In the genomic region with DNA sequence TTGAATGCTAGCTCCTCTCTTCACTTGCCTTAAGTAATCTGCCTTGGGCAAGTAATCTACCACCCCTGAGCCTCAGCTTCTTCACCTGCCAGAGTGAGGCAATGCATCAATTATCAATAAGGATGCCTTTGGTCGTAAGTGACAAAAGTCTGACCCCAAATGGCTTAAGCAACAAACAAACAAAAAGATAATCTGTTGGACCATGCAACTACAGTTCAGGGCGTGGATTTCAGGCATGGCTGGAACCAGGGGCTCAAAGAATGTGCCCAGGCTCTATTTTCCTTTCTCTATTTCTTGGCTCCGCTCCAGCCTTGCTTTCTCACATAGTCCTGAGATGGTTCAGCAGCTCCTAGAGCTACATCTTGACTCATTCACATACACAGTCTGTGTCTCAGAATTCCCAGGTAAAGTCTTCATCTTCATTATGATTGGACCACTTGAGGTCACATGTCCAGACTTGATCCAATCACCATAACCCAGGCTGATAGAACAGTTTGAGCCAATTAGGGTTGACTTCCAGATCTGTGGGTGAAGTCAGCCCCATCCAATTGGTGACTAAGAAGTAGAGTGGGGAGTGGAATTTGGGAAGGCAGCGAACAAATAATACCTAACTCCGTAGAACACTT, we compare ENCODE assay signal across 20 cellular contexts. TPM values are rescaled to one million over a fixed set of nuclear protein-coding genes. Genes with fewer than 3 reads are reported as not detected.
DNase-seq lines count a peak whose midpoint lies in the region; ATAC-seq, FAIRE-seq and TF ChIP-seq lines count a peak whose summit lies in the region.
"Had no signal": no experiment of that assay in that cellular context is flagged by ENCODE, and none has a peak within 500 bp of the region (broad histone marks: within the 10 kb centered on the region; RNA-seq: fewer than 3 reads in every experiment).

No MANE protein-coding gene starts in this region.

- TF ChIP-seq POLR2A in A549 (IDR thresholded peaks at IDR 0.05; ENCODE audit: low read length) (no peak), vagina (IDR thresholded peaks at IDR 0.05) (no peak)

- no peak overlapping the region for H3K4me3 Mint-ChIP-seq in activated T-helper 2 cell treated with anti-CD3 and anti-CD28 coated beads, Interferon-gamma antibody, Interleukin-2, Interleukin-4, amounts not matched to agents 10 μg/mL and 5 μg/mL and 100 μg/mL, durations not matched to agents 14 hours and 24 hours and 36 hours (ENCODE audit: low read depth)

- FAIRE-seq in A549 (lab: Jason Lieb, UNC): no peak
- FAIRE-seq: A204.1 had no signal

- POLR2A ChIA-PET in A549 (lab: Yijun Ruan, JAX): no interaction called here

- no peak overlapping the region for H3K4me3 ChIP-seq in A549
- H3K4me3 ChIP-seq in epithelial cell of proximal tubule (ENCODE audit: low read depth, low read length): no peak overlapping the region
- no peak overlapping the region for H3K4me3 ChIP-seq in vagina
- H3K4me3 ChIP-seq: HAP-1, SJCRH30 had no signal

- ATAC-seq in A549 (no peak), GM18502 (IDR thresholded peaks at IDR 0.05; ENCODE audit: poor library complexity, unreplicated experiment) (no peak)

- H3K27ac ChIP-seq in A549 (no peak overlapping the region), vagina (no peak overlapping the region)
- H3K27ac ChIP-seq: C4-2B, SJCRH30 had no signal

- TF ChIP-seq CTCF in A549 (IDR thresholded peaks at IDR 0.05): no peak
- TF ChIP-seq CTCF in epithelial cell of proximal tubule (conservative IDR thresholded peaks at IDR 0.05; ENCODE audit: low read depth, low read length): no peak
- no peak for TF ChIP-seq CTCF in vagina (IDR thresholded peaks at IDR 0.05)

- no peaks in the 10 kb centered on the region for H3K36me3 ChIP-seq in vagina
- H3K36me3 ChIP-seq: HAP-1, SJCRH30 had no signal

- 11% methylated on average over 5 of the region's 5 CpGs for WGBS in A549 (ENCODE audit: missing lambda C conversion rate)

- TF ChIP-seq RAD21 in A549 (conservative IDR thresholded peaks at IDR 0.05 in 1 of 2, IDR thresholded peaks at IDR 0.05 in 1 of 2): no peak
- no peak for TF ChIP-seq RAD21 in Ishikawa (IDR thresholded peaks at IDR 0.05; ENCODE audit: low read depth)

- H3K27ac Mint-ChIP-seq in activated T-helper 2 cell treated with anti-CD3 and anti-CD28 coated beads, Interferon-gamma antibody, Interleukin-2, Interleukin-4, amounts not matched to agents 10 μg/mL and 5 μg/mL and 100 μg/mL, durations not matched to agents 14 hours and 24 hours and 36 hours: no peak overlapping the region

- H3K36me3 Mint-ChIP-seq in activated T-helper 2 cell treated with anti-CD3 and anti-CD28 coated beads, Interferon-gamma antibody, Interleukin-2, Interleukin-4, amounts not matched to agents 10 μg/mL and 5 μg/mL and 100 μg/mL, durations not matched to agents 14 hours and 24 hours and 36 hours (ENCODE audit: low read depth): no peaks in the 10 kb centered on the region

- peaks cover 9% of the 10 kb centered on the region for H3K4me1 Mint-ChIP-seq in activated T-helper 2 cell treated with anti-CD3 and anti-CD28 coated beads, Interferon-gamma antibody, Interleukin-2, Interleukin-4, amounts not matched to agents 10 μg/mL and 5 μg/mL and 100 μg/mL, durations not matched to agents 14 hours and 24 hours and 36 hours (ENCODE audit: low read depth)

- intact Hi-C loops in vagina (cut with DNase I): no loop called here
- intact Hi-C loops in activated T-helper 2 cell treated with anti-CD3 and anti-CD28 coated beads, Interferon-gamma antibody, Interleukin-2, Interleukin-4, amounts not matched to agents 10 μg/mL and 5 μg/mL and 100 μg/mL, durations not matched to agents 14 hours and 24 hours and 36 hours (cut with micrococcal nuclease): loop anchor here (10.0 kb wide), 1 partner anchor 80 kb away; no protein-coding TSS in a partner anchor

- DNase-seq in A549 (ENCODE audit: low read depth in 1 of 2, low spot score in 1 of 2) (peak in 1 of 2 experiments; percentile 10), SW480 (ENCODE audit: low spot score) (peak; percentile 8), epithelial cell of proximal tubule (ENCODE audit: low read depth) (peak; percentile 3), vagina (ENCODE audit: extremely low spot score in 2 of 2) (no peak)
- DNase-seq in activated T-helper 2 cell treated with anti-CD3 and anti-CD28 coated beads, Interferon-gamma antibody, Interleukin-2, Interleukin-4, amounts not matched to agents 10 μg/mL and 5 μg/mL and 100 μg/mL, durations not matched to agents 14 hours and 24 hours and 36 hours (ENCODE audit: low spot score): no peak
- no peak for DNase-seq in stimulated activated CD4-positive, alpha-beta T cell treated with anti-CD3 and anti-CD28 coated beads, Interleukin-2, amount 100 ng/mL, for 24 hours
- DNase-seq: DMS153, NCI-H1105, NCI-H187 treated with DMSO at 0.1 percent for 48 hours, NCI-H2171 treated with DMSO at 0.1 percent for 48 hours, NCI-H748 treated with DMSO at 0.1 percent for 48 hours, OCI-M1, SJCRH30 had no signal

- no peaks in the 10 kb centered on the region for H3K4me1 ChIP-seq in A549
- H3K4me1 ChIP-seq in vagina: no peaks in the 10 kb centered on the region
- H3K4me1 ChIP-seq: HAP-1, SJCRH30 had no signal

- no peaks in the 10 kb centered on the region for H3K27me3 ChIP-seq in vagina
- H3K27me3 ChIP-seq: SJCRH30 had no signal

- peaks cover 6% of the 10 kb centered on the region for H3K9me3 Mint-ChIP-seq in activated T-helper 2 cell treated with anti-CD3 and anti-CD28 coated beads, Interferon-gamma antibody, Interleukin-2, Interleukin-4, amounts not matched to agents 10 μg/mL and 5 μg/mL and 100 μg/mL, durations not matched to agents 14 hours and 24 hours and 36 hours

- peaks cover 6% of the 10 kb centered on the region; the same call in 1 of the 3 replicates for H3K9me3 ChIP-seq in A549
- no peaks in the 10 kb centered on the region for H3K9me3 ChIP-seq in vagina
- H3K9me3 ChIP-seq: HAP-1, SJCRH30 had no signal

- H3K4me2 ChIP-seq in A549: no peak overlapping the region

- no peak for TF ChIP-seq EP300 in A549 (IDR thresholded peaks at IDR 0.05)
- TF ChIP-seq EP300 in Ishikawa (IDR thresholded peaks at IDR 0.05; ENCODE audit: borderline replicate concordance): no peak

- CTCF ChIA-PET in A549 (lab: Yijun Ruan, JAX): interaction anchor here (0.9 to 1.6 kb wide), 2 partner anchors 53 to 74 kb away, joined by 3 read pairs; no protein-coding TSS in a partner anchor

- peaks cover 4% of the 10 kb centered on the region for H3K27me3 Mint-ChIP-seq in activated T-helper 2 cell treated with anti-CD3 and anti-CD28 coated beads, Interferon-gamma antibody, Interleukin-2, Interleukin-4, amounts not matched to agents 10 μg/mL and 5 μg/mL and 100 μg/mL, durations not matched to agents 14 hours and 24 hours and 36 hours (ENCODE audit: low read depth)

TF ChIP-seq in A549, 52 proteins besides CTCF, POLR2A, EP300 and RAD21:
- no peak for TF ChIP-seq MYC (IDR thresholded peaks at IDR 0.05; ENCODE audit: borderline replicate concordance, low read length)
- TF ChIP-seq CBX8 (IDR thresholded peaks at IDR 0.05): no peak
- TF ChIP-seq HES2 (IDR thresholded peaks at IDR 0.05): no peak
- TF ChIP-seq, protein P1, sequence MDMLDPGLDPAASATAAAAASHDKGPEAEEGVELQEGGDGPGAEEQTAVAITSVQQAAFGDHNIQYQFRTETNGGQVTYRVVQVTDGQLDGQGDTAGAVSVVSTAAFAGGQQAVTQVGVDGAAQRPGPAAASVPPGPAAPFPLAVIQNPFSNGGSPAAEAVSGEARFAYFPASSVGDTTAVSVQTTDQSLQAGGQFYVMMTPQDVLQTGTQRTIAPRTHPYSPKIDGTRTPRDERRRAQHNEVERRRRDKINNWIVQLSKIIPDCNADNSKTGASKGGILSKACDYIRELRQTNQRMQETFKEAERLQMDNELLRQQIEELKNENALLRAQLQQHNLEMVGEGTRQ (IDR thresholded peaks at IDR 0.05): peak; percentile 29; the same call in 1 of the 2 replicates

TF ChIP-seq in Ishikawa, 13 proteins besides CTCF, POLR2A, EP300 and RAD21:
- TF ChIP-seq TAF1 (IDR thresholded peaks at IDR 0.05; ENCODE audit: low read depth) (no peak), USF1 (IDR thresholded peaks at IDR 0.05) (peak; percentile 69)

RNA-seq across cellular contexts. Expression of gene ACSBG2, which starts 29.6 kb away (rescaled TPM):
- polyA plus RNA-seq in A549 (2011; rRNA removed): not detected in 2 replicates
- polyA plus RNA-seq in A549 (2012; cell fraction: cytosol; rRNA removed): not detected in 2 replicates
- polyA plus RNA-seq in A549 (2012; cell fraction: nucleus; rRNA removed): not detected in 2 replicates
- polyA plus RNA-seq in A549 (2017; fragmentation: RNase III; extraction: RNeasy Plus Mini Kit Qiagen cat#74134 plus additional on column Dnase treatment): not detected in 3 replicates
- polyA minus RNA-seq in A549 (2011; rRNA and poly(A)+ RNA removed): not detected in 2 replicates
- total RNA-seq in epithelial cell of proximal tubule: not detected in 2 replicates
- total RNA-seq in vagina: not detected
- not detected in 2 replicates for total RNA-seq in activated T-helper 2 cell treated with anti-CD3 and anti-CD28 coated beads, Interferon-gamma antibody, Interleukin-2, Interleukin-4, amounts not matched to agents 10 μg/mL and 5 μg/mL and 100 μg/mL, durations not matched to agents 14 hours and 24 hours and 36 hours
- total RNA-seq: HT1080, NCI-H460, SJCRH30 had no signal

RNA-seq across cellular contexts. Expression of gene RFX2, which starts 54.7 kb away (rescaled TPM):
- polyA plus RNA-seq in A549 (2011; rRNA removed) (3.9 and 4.0 TPM in 2 replicates), A549 (2017; fragmentation: RNase III; extraction: RNeasy Plus Mini Kit Qiagen cat#74134 plus additional on column Dnase treatment) (3.7 to 4.9 TPM (median 4.3 TPM) in 3 replicates)
- 6.9 and 8.4 TPM in 2 replicates for polyA plus RNA-seq in A549 (2012; cell fraction: cytosol; rRNA removed)
- polyA plus RNA-seq in A549 (2012; cell fraction: nucleus; rRNA removed): 14.7 and 16.9 TPM in 2 replicates
- polyA minus RNA-seq in A549 (2011; rRNA and poly(A)+ RNA removed): 9.3 and 14.3 TPM in 2 replicates
- total RNA-seq in epithelial cell of proximal tubule (2.6 and 4.2 TPM in 2 replicates), vagina (12.0 TPM)
- total RNA-seq in activated T-helper 2 cell treated with anti-CD3 and anti-CD28 coated beads, Interferon-gamma antibody, Interleukin-2, Interleukin-4, amounts not matched to agents 10 μg/mL and 5 μg/mL and 100 μg/mL, durations not matched to agents 14 hours and 24 hours and 36 hours: 8.7 and 12.5 TPM in 2 replicates

Comparison
In these comparisons a context has a peak if more than half of its experiments do, and no peak if none do; other contexts are left out.
1. DNase-seq: peak in SW480 (single experiment) and epithelial cell of proximal tubule (single experiment); none in vagina (0 of 2), activated T-helper 2 cell treated with anti-CD3 and anti-CD28 coated beads, Interferon-gamma antibody, Interleukin-2, Interleukin-4, amounts not matched to agents 10 μg/mL and 5 μg/mL and 100 μg/mL, durations not matched to agents 14 hours and 24 hours and 36 hours (single experiment) and stimulated activated CD4-positive, alpha-beta T cell treated with anti-CD3 and anti-CD28 coated beads, Interleukin-2, amount 100 ng/mL, for 24 hours (0 of 2).